12 cellular contexts compared by ENCODE assay signal in genomic region chr19:48780684-48781391, GRCh38. TPM values are rescaled to one million over a fixed set of nuclear protein-coding genes. Genes with fewer than 3 reads are reported as not detected.
A peak's percentile ranks its signal among the peaks of the same experiment; 100 is the strongest.
DNase-seq lines count a peak whose midpoint lies in the region; ATAC-seq and TF ChIP-seq lines count a peak whose summit lies in the region.
"Had no signal": no experiment of that assay in that cellular context is flagged by ENCODE, and none has a peak within 500 bp of the region (broad histone marks: within the 10 kb centered on the region; RNA-seq: fewer than 3 reads in every experiment).

No MANE protein-coding gene starts in this region.

- no peaks in the 10 kb centered on the region for H3K9me3 ChIP-seq in breast epithelium
- H3K9me3 ChIP-seq: thoracic aorta had no signal

- H3K4me3 Mint-ChIP-seq in mesothelial cell of epicardium, result no peak overlapping the region
- no peak overlapping the region for H3K4me3 Mint-ChIP-seq in stimulated activated naive CD8-positive, alpha-beta T cell treated with anti-CD3 and anti-CD28 coated beads, Interleukin-15, amount 100 ng/mL, for 72 hours
- H3K4me3 Mint-ChIP-seq: CD8-positive, alpha-beta T cell had no signal

- TF ChIP-seq CTCF in breast epithelium (IDR thresholded peaks at IDR 0.05) (no peak), mesothelial cell of epicardium (IDR thresholded peaks at IDR 0.05; ENCODE audit: unreplicated experiment) (no peak)

- H3K27ac ChIP-seq in breast epithelium, result peak overlapping the region; percentile 26 to 32

- no peaks in the 10 kb centered on the region for H3K27me3 Mint-ChIP-seq in mesothelial cell of epicardium (ENCODE audit: low read depth)
- peaks cover 11% of the 10 kb centered on the region for H3K27me3 Mint-ChIP-seq in stimulated activated naive CD8-positive, alpha-beta T cell treated with anti-CD3 and anti-CD28 coated beads, Interleukin-15, amount 100 ng/mL, for 72 hours

- in situ Hi-C loops in ACHN (cut with HindIII; ENCODE audit: low pct_ligation_motif_present, low pct_unique_long_range_greater_than_20kb, low sequenced_read_pairs), result no loop called here

- no peaks in the 10 kb centered on the region for H3K9me3 Mint-ChIP-seq in mesothelial cell of epicardium
- no peaks in the 10 kb centered on the region for H3K9me3 Mint-ChIP-seq in stimulated activated naive CD8-positive, alpha-beta T cell treated with anti-CD3 and anti-CD28 coated beads, Interleukin-15, amount 100 ng/mL, for 72 hours
- H3K9me3 Mint-ChIP-seq: activated T-helper 2 cell treated with anti-CD3 and anti-CD28 coated beads, Interferon-gamma antibody, Interleukin-2, Interleukin-4, amounts not matched to agents 10 μg/mL and 5 μg/mL and 100 μg/mL, durations not matched to agents 14 hours and 24 hours and 36 hours; CD8-positive, alpha-beta T cell had no signal

- DNase-seq in ACHN, result peak; percentile 41
- peak; percentile 67 for DNase-seq in HT1080 (ENCODE audit: low read depth)
- DNase-seq in breast epithelium (ENCODE audit: low spot score in 2 of 2), result no peak
- no peak for DNase-seq in mesothelial cell of epicardium (ENCODE audit: low spot score in 2 of 2, unreplicated experiment in 2 of 2)
- DNase-seq in NCI-H748 (lab: John Stamatoyannopoulos, UW; ENCODE audit: unreplicated experiment), result no peak
- no peak for DNase-seq in stimulated activated CD4-positive, alpha-beta T cell treated with anti-CD3 and anti-CD28 coated beads, Interleukin-2, amount 100 ng/mL, for 24 hours
- no peak for DNase-seq in stimulated activated naive CD8-positive, alpha-beta T cell treated with anti-CD3 and anti-CD28 coated beads, Interleukin-15, amount 100 ng/mL, for 72 hours
- DNase-seq: CD8-positive, alpha-beta T cell; head of caudate nucleus had no signal

- H3K27ac Mint-ChIP-seq in mesothelial cell of epicardium, result peak overlapping the region; percentile 35
- H3K27ac Mint-ChIP-seq in stimulated activated naive CD8-positive, alpha-beta T cell treated with anti-CD3 and anti-CD28 coated beads, Interleukin-15, amount 100 ng/mL, for 72 hours, result no peak overlapping the region
- H3K27ac Mint-ChIP-seq: activated T-helper 2 cell treated with anti-CD3 and anti-CD28 coated beads, Interferon-gamma antibody, Interleukin-2, Interleukin-4, amounts not matched to agents 10 μg/mL and 5 μg/mL and 100 μg/mL, durations not matched to agents 14 hours and 24 hours and 36 hours; CD8-positive, alpha-beta T cell had no signal

- no peaks in the 10 kb centered on the region for H3K27me3 ChIP-seq in breast epithelium

- ATAC-seq in GM19351 (IDR thresholded peaks at IDR 0.05; ENCODE audit: unreplicated experiment), result no peak
- no peak for ATAC-seq in stimulated activated naive CD8-positive, alpha-beta T cell treated with anti-CD3 and anti-CD28 coated beads, Interleukin-15, amount 100 ng/mL, for 72 hours
- ATAC-seq: CD8-positive, alpha-beta T cell had no signal

- no peaks in the 10 kb centered on the region for H3K4me1 ChIP-seq in breast epithelium

- intact Hi-C loops in breast epithelium (cut with DNase I; ENCODE audit: low total_unique reads), result no loop called here

- TF ChIP-seq POLR2A in breast epithelium (IDR thresholded peaks at IDR 0.05), result no peak

- no peak overlapping the region for H3K4me3 ChIP-seq in breast epithelium
- H3K4me3 ChIP-seq: thoracic aorta had no signal

- H3K36me3 Mint-ChIP-seq in mesothelial cell of epicardium, result no peaks in the 10 kb centered on the region
- H3K36me3 Mint-ChIP-seq: CD8-positive, alpha-beta T cell had no signal

- H3K36me3 ChIP-seq in breast epithelium, result no peaks in the 10 kb centered on the region
- H3K36me3 ChIP-seq: thoracic aorta had no signal

- H3K4me1 Mint-ChIP-seq in mesothelial cell of epicardium, result peaks cover 15% of the 10 kb centered on the region
- H3K4me1 Mint-ChIP-seq in stimulated activated naive CD8-positive, alpha-beta T cell treated with anti-CD3 and anti-CD28 coated beads, Interleukin-15, amount 100 ng/mL, for 72 hours, result peaks cover 5% of the 10 kb centered on the region

RNA-seq across cellular contexts. Expression of gene FGF21, which starts 25.5 kb away (rescaled TPM):
- total RNA-seq in HT1080 (2014; rRNA removed; shearing (Covaris generic)), result not detected in 2 replicates
- polyA plus RNA-seq in HT1080 (2015; cell fraction: cytosol; rRNA removed), result 0.09 TPM in 1 of 2 replicates, not detected in the other
- not detected in 2 replicates for polyA plus RNA-seq in HT1080 (2015; cell fraction: nucleus; rRNA removed)
- total RNA-seq in breast epithelium (not detected), mesothelial cell of epicardium (not detected in 3 replicates)
- total RNA-seq: activated T-helper 2 cell treated with anti-CD3 and anti-CD28 coated beads, Interferon-gamma antibody, Interleukin-2, Interleukin-4, amounts not matched to agents 10 μg/mL and 5 μg/mL and 100 μg/mL, durations not matched to agents 14 hours and 24 hours and 36 hours; CD8-positive, alpha-beta T cell; thoracic aorta had no signal

RNA-seq across cellular contexts. Expression of gene FUT1, which starts 28.4 kb away (rescaled TPM):
- 0.10 TPM in 1 of 2 replicates, not detected in the other for total RNA-seq in HT1080 (2014; rRNA removed; shearing (Covaris generic))
- 0.65 and 1.2 TPM in 2 replicates for polyA plus RNA-seq in HT1080 (2015; cell fraction: cytosol; rRNA removed)
- polyA plus RNA-seq in HT1080 (2015; cell fraction: nucleus; rRNA removed), result 0.85 and 1.4 TPM in 2 replicates
- 1 to 10 TPM in 2 of 3 donors, under 1 TPM in 1; 0.48 to 6.2 (median 3.1) TPM for total RNA-seq in breast epithelium
- 3.5 to 4.4 TPM (median 4.3 TPM) in 3 replicates for total RNA-seq in mesothelial cell of epicardium
- total RNA-seq: CD8-positive, alpha-beta T cell had no signal

RNA-seq across cellular contexts. Expression of gene BCAT2, which starts 30.0 kb away (rescaled TPM):
- 54.2 and 60.6 TPM in 2 replicates for total RNA-seq in HT1080 (2014; rRNA removed; shearing (Covaris generic))
- polyA plus RNA-seq in HT1080 (2015; cell fraction: cytosol; rRNA removed), result 69.4 and 81.0 TPM in 2 replicates
- 65.5 and 69.8 TPM in 2 replicates for polyA plus RNA-seq in HT1080 (2015; cell fraction: nucleus; rRNA removed)
- total RNA-seq in breast epithelium (10 to 100 TPM; 26.9 to 49.0 (median 28.8) TPM), mesothelial cell of epicardium (45.3 to 47.3 TPM (median 45.7 TPM) in 3 replicates)

RNA-seq across cellular contexts. Expression of gene IZUMO1, which starts 34.1 kb away (rescaled TPM):
- not detected in 2 replicates for total RNA-seq in HT1080 (2014; rRNA removed; shearing (Covaris generic))
- polyA plus RNA-seq in HT1080 (2015; cell fraction: cytosol; rRNA removed), result not detected in 2 replicates
- polyA plus RNA-seq in HT1080 (2015; cell fraction: nucleus; rRNA removed), result not detected in 2 replicates
- total RNA-seq in breast epithelium (under 1 TPM in 1 of 3 donors, not detected in 2; 0.29 TPM), mesothelial cell of epicardium (0.45 to 0.80 TPM (median 0.49 TPM) in 3 replicates)
- total RNA-seq: CD8-positive, alpha-beta T cell; thoracic aorta had no signal

RNA-seq across cellular contexts. Expression of gene RASIP1, which starts 40.4 kb away (rescaled TPM):
- not detected in 2 replicates for total RNA-seq in HT1080 (2014; rRNA removed; shearing (Covaris generic))
- 0.06 TPM in 1 of 2 replicates, not detected in the other for polyA plus RNA-seq in HT1080 (2015; cell fraction: cytosol; rRNA removed)
- polyA plus RNA-seq in HT1080 (2015; cell fraction: nucleus; rRNA removed), result 0.08 TPM in 1 of 2 replicates, not detected in the other
- total RNA-seq in breast epithelium, result 10 to 100 TPM in 2 of 3 donors, 1 to 10 TPM in 1; 7.7 to 28.2 (median 10.7) TPM
- 1.4 to 2.1 TPM (median 1.5 TPM) in 3 replicates for total RNA-seq in mesothelial cell of epicardium

Comparison
In these comparisons a context has a peak if more than half of its experiments do, and no peak if none do; other contexts are left out.
1. DNase-seq: peak in ACHN (single experiment) and HT1080 (single experiment); none in breast epithelium (0 of 2), mesothelial cell of epicardium (0 of 2), NCI-H748 (single experiment), stimulated activated CD4-positive, alpha-beta T cell treated with anti-CD3 and anti-CD28 coated beads, Interleukin-2, amount 100 ng/mL, for 24 hours (0 of 2) and stimulated activated naive CD8-positive, alpha-beta T cell treated with anti-CD3 and anti-CD28 coated beads, Interleukin-15, amount 100 ng/mL, for 72 hours (0 of 2).